Comparison of ENCODE assay signal across 20 cellular contexts in genomic region chr5:34672196-34672595, GRCh38.
"Had no signal": no experiment of that assay in that cellular context is flagged by ENCODE, and none has a peak within 500 bp of the region (broad histone marks: within the 10 kb centered on the region; RNA-seq: fewer than 3 reads in every experiment).

No MANE protein-coding gene starts in this region.

- H3K27me3 ChIP-seq: adrenal gland, colonic mucosa, gastrocnemius medialis, heart left ventricle, right atrium auricular region, stomach, testis had no signal

- ATAC-seq: gastrocnemius medialis, heart left ventricle, left colon, lower lobe of right lung had no signal

- H3K9me3 ChIP-seq: adrenal gland, colonic mucosa, gastrocnemius medialis, heart left ventricle, lower lobe of right lung, right atrium auricular region, stomach, testis had no signal

- H3K27ac ChIP-seq: adrenal gland, colonic mucosa, gastrocnemius medialis, lower lobe of right lung, right atrium auricular region, testis, WERI-Rb-1 had no signal

- H3K27me3 Mint-ChIP-seq: activated CD4-positive, alpha-beta memory T cell treated with anti-CD3 and anti-CD28 coated beads for 36 hours; activated naive CD4-positive, alpha-beta T cell treated with anti-CD3 and anti-CD28 coated beads, Interleukin-2, amount 50 U/mL, for 24 hours; progenitor cell of endocrine pancreas had no signal

- H3K4me3 ChIP-seq: adrenal gland, colonic mucosa, gastrocnemius medialis, heart left ventricle, lower lobe of right lung, right atrium auricular region, stomach, testis had no signal

- H3K27ac Mint-ChIP-seq: activated CD4-positive, alpha-beta memory T cell treated with anti-CD3 and anti-CD28 coated beads for 36 hours; activated naive CD4-positive, alpha-beta T cell treated with anti-CD3 and anti-CD28 coated beads, Interleukin-2, amount 50 U/mL, for 24 hours; T-helper 1 cell treated with Interleukin-12 subunit alpha and Interleukin-12 subunit beta and Interleukin-4 antibody, amounts not matched to agents 30 μg/mL and 1 μg/mL, for 36 hours had no signal

- H3K36me3 Mint-ChIP-seq: activated CD4-positive, alpha-beta memory T cell treated with anti-CD3 and anti-CD28 coated beads for 36 hours; activated naive CD4-positive, alpha-beta T cell treated with anti-CD3 and anti-CD28 coated beads, Interleukin-2, amount 50 U/mL, for 24 hours had no signal

- H3K4me1 ChIP-seq: colonic mucosa had no signal

- H3K4me1 Mint-ChIP-seq: activated naive CD4-positive, alpha-beta T cell treated with anti-CD3 and anti-CD28 coated beads, Interleukin-2, amount 50 U/mL, for 24 hours had no signal

- H3K9me3 Mint-ChIP-seq: activated CD4-positive, alpha-beta memory T cell treated with anti-CD3 and anti-CD28 coated beads for 36 hours; activated naive CD4-positive, alpha-beta T cell treated with anti-CD3 and anti-CD28 coated beads, Interleukin-2, amount 50 U/mL, for 24 hours; mesothelial cell of epicardium; nephron progenitor cell; T-helper 1 cell treated with Interleukin-12 subunit alpha and Interleukin-12 subunit beta and Interleukin-4 antibody, amounts not matched to agents 30 μg/mL and 1 μg/mL, for 36 hours had no signal

- H3K4me3 Mint-ChIP-seq: activated CD4-positive, alpha-beta memory T cell treated with anti-CD3 and anti-CD28 coated beads for 36 hours; activated naive CD4-positive, alpha-beta T cell treated with anti-CD3 and anti-CD28 coated beads, Interleukin-2, amount 50 U/mL, for 24 hours; mesothelial cell of epicardium; nephron progenitor cell; T-helper 1 cell treated with Interleukin-12 subunit alpha and Interleukin-12 subunit beta and Interleukin-4 antibody, amounts not matched to agents 30 μg/mL and 1 μg/mL, for 36 hours had no signal

- H3K36me3 ChIP-seq: adrenal gland, colonic mucosa, gastrocnemius medialis, right atrium auricular region, WERI-Rb-1 had no signal

- DNase-seq: activated CD4-positive, alpha-beta memory T cell treated with anti-CD3 and anti-CD28 coated beads for 36 hours; activated effector memory CD4-positive, alpha-beta T cell treated with anti-CD3 and anti-CD28 coated beads, Interleukin-2, amount 50 U/mL, for 16 hours; activated T-cell treated with anti-CD3 and anti-CD28 coated beads, Interleukin-2, amount 50 U/mL, for 48 hours; adrenal gland; central memory CD4-positive, alpha-beta T cell; colonic mucosa; gastrocnemius medialis; heart left ventricle; left colon; lower lobe of right lung; nephron progenitor cell; occipital lobe; stomach; testis; WERI-Rb-1 had no signal
